ENCODE assay signal across 1 cellular context in the genomic region with DNA sequence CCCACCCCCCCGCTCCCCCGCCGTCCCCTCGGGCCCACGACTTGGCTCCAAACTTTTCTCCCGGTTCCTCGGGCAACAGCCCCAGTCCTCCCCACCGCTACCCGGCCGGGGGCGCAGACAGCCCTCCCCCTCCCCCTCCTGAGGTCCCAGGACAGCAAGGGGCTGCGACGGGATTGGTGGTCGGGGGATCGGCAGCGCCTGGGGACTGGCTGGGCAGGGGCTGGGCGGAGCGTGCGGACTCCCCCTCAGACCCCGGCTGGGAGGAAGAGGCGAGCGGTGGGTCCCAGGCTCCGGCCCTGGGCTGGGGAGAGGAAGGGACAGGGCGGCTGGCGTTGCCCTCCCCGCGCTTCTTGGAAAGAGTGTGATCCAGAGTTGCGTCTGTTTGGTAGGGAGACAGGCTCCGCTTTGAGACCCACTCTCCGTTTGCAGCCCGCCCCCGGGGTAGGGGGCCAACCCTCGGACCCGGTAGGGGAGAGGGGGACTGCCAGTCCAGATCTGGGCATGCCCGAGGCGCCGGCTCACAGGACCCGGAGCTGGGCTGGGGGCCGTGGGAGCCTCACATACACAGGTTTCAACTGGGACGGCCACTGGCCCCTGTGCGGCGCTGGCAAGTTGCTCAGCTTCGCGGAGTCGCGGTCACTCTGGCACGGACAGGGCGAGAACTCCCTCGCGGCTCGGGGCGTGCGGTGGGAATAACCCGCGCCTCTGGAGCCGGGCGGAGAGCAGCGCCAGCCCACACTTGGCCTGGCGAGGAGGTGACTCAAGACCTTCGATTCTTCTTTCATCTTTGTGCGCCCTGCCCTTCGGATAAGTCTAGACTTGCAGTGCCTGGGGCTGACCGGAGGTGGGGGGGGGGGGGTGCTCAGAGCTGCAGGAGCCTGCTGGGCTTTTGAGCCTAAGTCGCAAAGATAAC.
TF ChIP-seq lines count a peak whose summit lies in the region.

No MANE protein-coding gene starts in this region.

TF ChIP-seq in K562, 482 proteins besides CTCF, POLR2A, EP300 and RAD21 (continued from another document and continues in another):
- TF ChIP-seq TCFL5 (CRISPR knock-in tag; conservative IDR thresholded peaks at IDR 0.05) (no peak), POU5F1 (IDR thresholded peaks at IDR 0.05; ENCODE audit: borderline replicate concordance, low read depth, low read length, partially characterized antibody) (no peak), MYC (IDR thresholded peaks at IDR 0.05; ENCODE audit: low read depth, low read length) (no peak; the same call in 1 of the 2 replicates), MYC (CRISPR knock-in tag; IDR thresholded peaks at IDR 0.05; ENCODE audit: borderline replicate concordance, low read depth) (0 out of 2 replicates have a peak, but pooled peaks have one; percentile 38), MTF1 (CRISPR knock-in tag; IDR thresholded peaks at IDR 0.05; ENCODE audit: borderline replicate concordance) (no peak), HNRNPL (IDR thresholded peaks at IDR 0.05; ENCODE audit: low read depth, low read length) (no peak; the same call in 1 of the 2 replicates), ZBTB11 (CRISPR knock-in tag; IDR thresholded peaks at IDR 0.05) (0 out of 6 replicates have a peak, but pooled peaks of 1 of the 3 experiments have one; percentile 20), POLR2AphosphoS2 (IDR thresholded peaks at IDR 0.05; ENCODE audit: low read length) (no peak), COPS2 (conservative IDR thresholded peaks at IDR 0.05) (no peak), CREM (IDR thresholded peaks at IDR 0.05; ENCODE audit: low read depth) (peak; percentile 62), TRIM25 (IDR thresholded peaks at IDR 0.05; ENCODE audit: borderline replicate concordance) (no peak), ZNF740 (CRISPR knock-in tag; IDR thresholded peaks at IDR 0.05) (peak; percentile 96), ZNF740 (tag; IDR thresholded peaks at IDR 0.05) (peak in 1 of 2 experiments; percentile 91; a peak in 2 of 4 replicates), MLLT1 (IDR thresholded peaks at IDR 0.05) (0 out of 4 replicates have a peak, but pooled peaks of 1 of the 2 experiments have one; percentile 7), ARID1B (IDR thresholded peaks at IDR 0.05) (0 out of 2 replicates have a peak, but pooled peaks have one; percentile 26), ADNP (tag; IDR thresholded peaks at IDR 0.05) (no peak), ZNF431 (CRISPR knock-in tag; IDR thresholded peaks at IDR 0.05) (peak; percentile 55; the same call in 1 of the 2 replicates), ZNF311 (CRISPR knock-in tag; IDR thresholded peaks at IDR 0.05) (no peak), KDM1A (IDR thresholded peaks at IDR 0.05) (peak in 1 of 2 experiments; percentile 92; a peak in 1 of 4 replicates), ZNF224 (CRISPR knock-in tag; IDR thresholded peaks at IDR 0.05) (no peak), RBBP5 (IDR thresholded peaks at IDR 0.05; ENCODE audit: borderline replicate concordance, insufficient read depth, low read length, poor library complexity, severe bottlenecking) (peak; percentile 23), ZNF444 (CRISPR knock-in tag; IDR thresholded peaks at IDR 0.05) (peak; percentile 60; the same call in 1 of the 2 replicates), MEIS2 (IDR thresholded peaks at IDR 0.05; ENCODE audit: partially characterized antibody) (no peak), NCOA2 (IDR thresholded peaks at IDR 0.05; ENCODE audit: partially characterized antibody in 2 of 2) (no peak), CREB1 (IDR thresholded peaks at IDR 0.05) (peak; percentile 48; the same call in 1 of the 2 replicates), CREB1 (CRISPR knock-in tag; IDR thresholded peaks at IDR 0.05) (no peak), SAP30 (IDR thresholded peaks at IDR 0.05; ENCODE audit: borderline replicate concordance, insufficient read depth, low read depth, low read length, poor library complexity, severe bottlenecking) (peak; percentile 75), ZNF12 (CRISPR knock-in tag; IDR thresholded peaks at IDR 0.05) (peak; percentile 59; the same call in 1 of the 2 replicates), TBP (optimal IDR thresholded peaks at IDR 0.05; ENCODE audit: low read depth, low read length) (peak; percentile 35)
- TF ChIP-seq, protein P1, sequence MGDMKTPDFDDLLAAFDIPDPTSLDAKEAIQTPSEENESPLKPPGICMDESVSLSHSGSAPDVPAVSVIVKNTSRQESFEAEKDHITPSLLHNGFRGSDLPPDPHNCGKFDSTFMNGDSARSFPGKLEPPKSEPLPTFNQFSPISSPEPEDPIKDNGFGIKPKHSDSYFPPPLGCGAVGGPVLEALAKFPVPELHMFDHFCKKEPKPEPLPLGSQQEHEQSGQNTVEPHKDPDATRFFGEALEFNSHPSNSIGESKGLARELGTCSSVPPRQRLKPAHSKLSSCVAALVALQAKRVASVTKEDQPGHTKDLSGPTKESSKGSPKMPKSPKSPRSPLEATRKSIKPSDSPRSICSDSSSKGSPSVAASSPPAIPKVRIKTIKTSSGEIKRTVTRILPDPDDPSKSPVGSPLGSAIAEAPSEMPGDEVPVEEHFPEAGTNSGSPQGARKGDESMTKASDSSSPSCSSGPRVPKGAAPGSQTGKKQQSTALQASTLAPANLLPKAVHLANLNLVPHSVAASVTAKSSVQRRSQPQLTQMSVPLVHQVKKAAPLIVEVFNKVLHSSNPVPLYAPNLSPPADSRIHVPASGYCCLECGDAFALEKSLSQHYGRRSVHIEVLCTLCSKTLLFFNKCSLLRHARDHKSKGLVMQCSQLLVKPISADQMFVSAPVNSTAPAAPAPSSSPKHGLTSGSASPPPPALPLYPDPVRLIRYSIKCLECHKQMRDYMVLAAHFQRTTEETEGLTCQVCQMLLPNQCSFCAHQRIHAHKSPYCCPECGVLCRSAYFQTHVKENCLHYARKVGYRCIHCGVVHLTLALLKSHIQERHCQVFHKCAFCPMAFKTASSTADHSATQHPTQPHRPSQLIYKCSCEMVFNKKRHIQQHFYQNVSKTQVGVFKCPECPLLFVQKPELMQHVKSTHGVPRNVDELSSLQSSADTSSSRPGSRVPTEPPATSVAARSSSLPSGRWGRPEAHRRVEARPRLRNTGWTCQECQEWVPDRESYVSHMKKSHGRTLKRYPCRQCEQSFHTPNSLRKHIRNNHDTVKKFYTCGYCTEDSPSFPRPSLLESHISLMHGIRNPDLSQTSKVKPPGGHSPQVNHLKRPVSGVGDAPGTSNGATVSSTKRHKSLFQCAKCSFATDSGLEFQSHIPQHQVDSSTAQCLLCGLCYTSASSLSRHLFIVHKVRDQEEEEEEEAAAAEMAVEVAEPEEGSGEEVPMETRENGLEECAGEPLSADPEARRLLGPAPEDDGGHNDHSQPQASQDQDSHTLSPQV (IDR thresholded peaks at IDR 0.05): peak; percentile 44; the same call in 1 of the 2 replicates
